In genomic region chr12:2383276-2384028, GRCh38 we compare ENCODE assay signal across 20 cellular contexts.
A peak's percentile ranks its signal among the peaks of the same experiment; 100 is the strongest.
DNase-seq lines count a peak whose midpoint lies in the region; ATAC-seq and TF ChIP-seq lines count a peak whose summit lies in the region.
"Had no signal": no experiment of that assay in that cellular context is flagged by ENCODE, and none has a peak within 500 bp of the region (broad histone marks: within the 10 kb centered on the region; RNA-seq: fewer than 3 reads in every experiment).

No MANE protein-coding gene starts in this region.

- H3K4me3 ChIP-seq in WERI-Rb-1 (ENCODE audit: low read depth, low read length), result no peak overlapping the region
- H3K4me3 ChIP-seq in right atrium auricular region, result no peak overlapping the region
- H3K4me3 ChIP-seq: smooth muscle cell had no signal

- peak overlapping the region; percentile 86 for H3K27ac Mint-ChIP-seq in osteocyte (ENCODE audit: unreplicated experiment)
- H3K27ac Mint-ChIP-seq: activated CD4-positive, alpha-beta T cell treated with anti-CD3 and anti-CD28 coated beads, Interleukin-2, amount 10 ng/mL, durations not matched to agents 24 days and 14 days; activated T-helper 1 cell treated with anti-CD3 and anti-CD28 coated beads, Interleukin-12 subunit alpha, Interleukin-12 subunit beta, Interleukin-2, Interleukin-4 antibody, amounts not matched to agents 30 ng/mL and 10 ng/mL and 1 ng/mL, durations not matched to agents 14 hours and 24 hours and 36 hours; naive thymus-derived CD8-positive, alpha-beta T cell had no signal

- TF ChIP-seq CTCF in WERI-Rb-1 (IDR thresholded peaks at IDR 0.05; ENCODE audit: low read depth, low read length) (no peak), right atrium auricular region (IDR thresholded peaks at IDR 0.05) (no peak), osteocyte (IDR thresholded peaks at IDR 0.05) (no peak)

- peaks cover 2% of the 10 kb centered on the region for H3K36me3 Mint-ChIP-seq in osteocyte (ENCODE audit: unreplicated experiment)
- H3K36me3 Mint-ChIP-seq: naive thymus-derived CD8-positive, alpha-beta T cell had no signal

- H3K4me1 ChIP-seq in right atrium auricular region, result peaks cover 0 to 58% of the 10 kb centered on the region in 2 donors

- no peaks in the 10 kb centered on the region for H3K27me3 Mint-ChIP-seq in osteocyte (ENCODE audit: unreplicated experiment)

- intact Hi-C loops in posterior vena cava (cut with DNase I), result no loop called here

- no peak for ATAC-seq in GM19324 (IDR thresholded peaks at IDR 0.05; ENCODE audit: low FRiP score, unreplicated experiment)
- ATAC-seq: naive thymus-derived CD8-positive, alpha-beta T cell had no signal

- no peaks in the 10 kb centered on the region for H3K27me3 ChIP-seq in WERI-Rb-1 (ENCODE audit: insufficient read depth, low read depth, severe bottlenecking)
- H3K27me3 ChIP-seq in right atrium auricular region, result no peaks in the 10 kb centered on the region

- H3K27ac ChIP-seq in WERI-Rb-1 (peak overlapping the region; percentile 48), right atrium auricular region (peak overlapping the region; percentile 56 to 70)
- H3K27ac ChIP-seq: KMS-11 had no signal

- H3K9me3 ChIP-seq in WERI-Rb-1 (ENCODE audit: severe bottlenecking), result no peaks in the 10 kb centered on the region
- no peaks in the 10 kb centered on the region for H3K9me3 ChIP-seq in right atrium auricular region

- H3K4me3 Mint-ChIP-seq in osteocyte (ENCODE audit: unreplicated experiment), result no peak overlapping the region
- H3K4me3 Mint-ChIP-seq: activated CD4-positive, alpha-beta T cell treated with anti-CD3 and anti-CD28 coated beads, Interleukin-2, amount 10 ng/mL, durations not matched to agents 24 days and 14 days; activated T-helper 1 cell treated with anti-CD3 and anti-CD28 coated beads, Interleukin-12 subunit alpha, Interleukin-12 subunit beta, Interleukin-2, Interleukin-4 antibody, amounts not matched to agents 30 ng/mL and 10 ng/mL and 1 ng/mL, durations not matched to agents 14 hours and 24 hours and 36 hours; naive thymus-derived CD8-positive, alpha-beta T cell had no signal

- H3K36me3 ChIP-seq in WERI-Rb-1 (no peaks in the 10 kb centered on the region), right atrium auricular region (no peaks in the 10 kb centered on the region)

- DNase-seq in CD1c-positive myeloid dendritic cell (ENCODE audit: extremely low spot score), result peak; percentile 62
- DNase-seq in WERI-Rb-1, result no peak
- no peak for DNase-seq in right atrium auricular region (ENCODE audit: low spot score)
- no peak for DNase-seq in osteocyte (ENCODE audit: extremely low spot score, unreplicated experiment)
- DNase-seq in NCI-H510A (lab: John Stamatoyannopoulos, UW), result no peak
- no peak for DNase-seq in DMS153 (lab: John Stamatoyannopoulos, UW)
- DNase-seq in posterior vena cava (ENCODE audit: low spot score), result no peak
- DNase-seq: activated CD4-positive, alpha-beta T cell treated with anti-CD3 and anti-CD28 coated beads, Interleukin-2, amount 10 ng/mL, durations not matched to agents 24 days and 14 days; aorta; DMS 273 treated with DMSO at 0.1 percent for 48 hours; foreskin melanocyte; naive thymus-derived CD8-positive, alpha-beta T cell; NCI-H146; NCI-H510A treated with DMSO at 0.1 percent for 48 hours; RPMI8226; substantia nigra had no signal

- peaks cover 31% of the 10 kb centered on the region for H3K4me1 Mint-ChIP-seq in osteocyte (ENCODE audit: unreplicated experiment)

- H3K9me3 Mint-ChIP-seq in osteocyte (ENCODE audit: unreplicated experiment), result no peaks in the 10 kb centered on the region
- H3K9me3 Mint-ChIP-seq: activated CD4-positive, alpha-beta T cell treated with anti-CD3 and anti-CD28 coated beads, Interleukin-2, amount 10 ng/mL, durations not matched to agents 24 days and 14 days had no signal
